In genomic region chr7:6446977-6447588, GRCh38 we compare ENCODE assay signal across 8 cellular contexts. TPM values are rescaled to one million over a fixed set of nuclear protein-coding genes. Genes with fewer than 3 reads are reported as not detected.
DNase-seq lines count a peak whose midpoint lies in the region; ATAC-seq and TF ChIP-seq lines count a peak whose summit lies in the region.

No MANE protein-coding gene starts in this region.

- POLR2A ChIA-PET in naive thymus-derived CD4-positive, alpha-beta T cell (lab: Charles Lee): interaction anchor here (0.8 to 4.4 kb wide), 7 partner anchors 9 to 632 kb away, joined by 3 to 46 read pairs (median 3); no protein-coding TSS in a partner anchor

- DNase-seq in Caki2 (ENCODE audit: low read depth) (peak; percentile 81), HS-27A (ENCODE audit: low read depth) (peak; percentile 79), NOMO-1 treated with dmso at 0.1 percent for 144 hours (lab: John Stamatoyannopoulos, UW; ENCODE audit: unreplicated experiment) (peak; percentile 79), fibroblast of mammary gland (ENCODE audit: low read depth) (peak; percentile 91), upper lobe of right lung (peak; percentile 82)
- peak; percentile 41 to 45 for DNase-seq in activated T-cell treated with anti-CD3 and anti-CD28 coated beads, Interleukin-2, amount 50 U/mL, for 72 hours
- peak in 8 of 9 donors; percentile 17 to 45 (median 27) for DNase-seq in naive thymus-derived CD4-positive, alpha-beta T cell

- no peaks in the 10 kb centered on the region for H3K27me3 Mint-ChIP-seq in activated T-cell treated with anti-CD3 and anti-CD28 coated beads, Interleukin-2, amount 50 U/mL, for 72 hours (ENCODE audit: low read depth)
- peaks cover 0 to 3% (median 0%) of the 10 kb centered on the region in 5 donors for H3K27me3 Mint-ChIP-seq in naive thymus-derived CD4-positive, alpha-beta T cell

- H3K4me3 Mint-ChIP-seq in activated T-cell treated with anti-CD3 and anti-CD28 coated beads, Interleukin-2, amount 50 U/mL, for 72 hours: peak overlapping the region; percentile 80 to 94
- peak overlapping the region; percentile 92 to 99 (median 96) for H3K4me3 Mint-ChIP-seq in naive thymus-derived CD4-positive, alpha-beta T cell

- H3K27ac ChIP-seq in naive thymus-derived CD4-positive, alpha-beta T cell (ENCODE audit: low read depth, low read length): peak overlapping the region; percentile 80
- peak overlapping the region; percentile 92 for H3K27ac ChIP-seq in upper lobe of right lung

- ATAC-seq in GM21390 (IDR thresholded peaks at IDR 0.05; ENCODE audit: unreplicated experiment) (peak; percentile 30), upper lobe of right lung (peak; percentile 68)
- ATAC-seq in activated T-cell treated with anti-CD3 and anti-CD28 coated beads, Interleukin-2, amount 50 U/mL, for 72 hours (replicated peaks in 1 of 2): peak; percentile 38 to 39
- peak; percentile 44 for ATAC-seq in naive thymus-derived CD4-positive, alpha-beta T cell

- in situ Hi-C loops in Caki2 (cut with HindIII; ENCODE audit: low pct_unique_long_range_greater_than_20kb, low sequenced_read_pairs): no loop called here

- H3K4me1 Mint-ChIP-seq in activated T-cell treated with anti-CD3 and anti-CD28 coated beads, Interleukin-2, amount 50 U/mL, for 72 hours (ENCODE audit: low read depth): peaks cover 45% of the 10 kb centered on the region
- peaks cover 32 to 56% (median 45%) of the 10 kb centered on the region in 7 donors for H3K4me1 Mint-ChIP-seq in naive thymus-derived CD4-positive, alpha-beta T cell

- no peak for TF ChIP-seq CTCF in fibroblast of mammary gland (conservative IDR thresholded peaks at IDR 0.05; ENCODE audit: control insufficient read depth, insufficient read depth, low read depth, low read length)
- no peak for TF ChIP-seq CTCF in upper lobe of right lung (IDR thresholded peaks at IDR 0.05)

- CTCF ChIA-PET in naive thymus-derived CD4-positive, alpha-beta T cell (lab: Charles Lee): interaction anchor here (2.3 kb wide), 1 partner anchor 10 kb away, joined by 12 read pairs; no protein-coding TSS in a partner anchor

- peaks cover 0 to 33% (median 4%) of the 10 kb centered on the region in 3 experiments for H3K36me3 ChIP-seq in naive thymus-derived CD4-positive, alpha-beta T cell (ENCODE audit: control insufficient read depth in 2 of 3, insufficient read depth in 3 of 3, low read length in 3 of 3)
- peaks cover 33% of the 10 kb centered on the region for H3K36me3 ChIP-seq in upper lobe of right lung

- H3K4me3 ChIP-seq in fibroblast of mammary gland (ENCODE audit: control insufficient read depth, low read depth, low read length) (peak overlapping the region; percentile 94), upper lobe of right lung (peak overlapping the region; percentile 95)
- H3K4me3 ChIP-seq in naive thymus-derived CD4-positive, alpha-beta T cell (ENCODE audit: low read length): peak overlapping the region; percentile 87

- intact Hi-C loops in naive thymus-derived CD4-positive, alpha-beta T cell (cut with micrococcal nuclease): loop anchor here (1.0 to 5.0 kb wide), 3 partner anchors 12 to 735 kb away; partner anchors contain the start of genes C1GALT1 (in 1 of the 2) and ZDHHC4 (in 1 of the 2)
- intact Hi-C loops in upper lobe of right lung (cut with DNase I): no loop called here

- H3K9me3 Mint-ChIP-seq in activated T-cell treated with anti-CD3 and anti-CD28 coated beads, Interleukin-2, amount 50 U/mL, for 72 hours: no peaks in the 10 kb centered on the region
- H3K9me3 Mint-ChIP-seq in naive thymus-derived CD4-positive, alpha-beta T cell: peaks cover 0 to 6% (median 0%) of the 10 kb centered on the region in 11 donors

- peak overlapping the region; percentile 99 for H3K27ac Mint-ChIP-seq in activated T-cell treated with anti-CD3 and anti-CD28 coated beads, Interleukin-2, amount 50 U/mL, for 72 hours
- H3K27ac Mint-ChIP-seq in naive thymus-derived CD4-positive, alpha-beta T cell: peak overlapping the region; percentile 95 to 98 (median 95)

- peaks cover 8 to 16% of the 10 kb centered on the region in 2 donors for H3K4me1 ChIP-seq in naive thymus-derived CD4-positive, alpha-beta T cell (ENCODE audit: control insufficient read depth in 2 of 2, insufficient read depth in 2 of 2, low read length in 2 of 2)
- H3K4me1 ChIP-seq in upper lobe of right lung: peaks cover 18% of the 10 kb centered on the region

- H3K36me3 Mint-ChIP-seq in activated T-cell treated with anti-CD3 and anti-CD28 coated beads, Interleukin-2, amount 50 U/mL, for 72 hours (ENCODE audit: insufficient read depth in 2 of 2): peaks cover 5 to 21% of the 10 kb centered on the region in 2 donors
- peaks cover 5 to 24% (median 21%) of the 10 kb centered on the region in 5 donors for H3K36me3 Mint-ChIP-seq in naive thymus-derived CD4-positive, alpha-beta T cell

- H3K27me3 ChIP-seq in naive thymus-derived CD4-positive, alpha-beta T cell (ENCODE audit: control insufficient read depth in 2 of 2, insufficient read depth in 2 of 2, low read length in 2 of 2): no peaks in the 10 kb centered on the region
- H3K27me3 ChIP-seq in upper lobe of right lung: no peaks in the 10 kb centered on the region

- no peaks in the 10 kb centered on the region for H3K9me3 ChIP-seq in naive thymus-derived CD4-positive, alpha-beta T cell (ENCODE audit: control insufficient read depth in 2 of 3, low read length in 3 of 3)
- H3K9me3 ChIP-seq in upper lobe of right lung: no peaks in the 10 kb centered on the region

RNA-seq across cellular contexts. Expression of gene DAGLB, which starts 0.7 kb away (rescaled TPM):
- total RNA-seq in Caki2 (2014; rRNA removed; shearing (Covaris generic); ENCODE audit: low replicate concordance): 9.1 and 15.0 TPM in 2 replicates
- 10 to 100 TPM; 12.9 to 17.9 TPM for total RNA-seq in activated T-cell treated with anti-CD3 and anti-CD28 coated beads, Interleukin-2, amount 50 U/mL, for 72 hours
- total RNA-seq in naive thymus-derived CD4-positive, alpha-beta T cell: 10 to 100 TPM; 20.6 to 44.3 (median 39.8) TPM
- polyA plus RNA-seq in naive thymus-derived CD4-positive, alpha-beta T cell: 10 to 100 TPM; 10.5 to 21.8 TPM
- 34.7 TPM for total RNA-seq in upper lobe of right lung

RNA-seq across cellular contexts. Expression of gene KDELR2, which starts 36.9 kb away (rescaled TPM):
- 230 and 259 TPM in 2 replicates for total RNA-seq in Caki2 (2014; rRNA removed; shearing (Covaris generic); ENCODE audit: low replicate concordance)
- total RNA-seq in activated T-cell treated with anti-CD3 and anti-CD28 coated beads, Interleukin-2, amount 50 U/mL, for 72 hours: 10 to 100 TPM; 64.9 to 88.0 TPM
- total RNA-seq in naive thymus-derived CD4-positive, alpha-beta T cell: 10 to 100 TPM; 28.1 to 60.9 (median 36.8) TPM
- 10 to 100 TPM; 36.3 to 43.7 TPM for polyA plus RNA-seq in naive thymus-derived CD4-positive, alpha-beta T cell
- 116 TPM for total RNA-seq in upper lobe of right lung

Comparison
In these comparisons a context has a peak if more than half of its experiments do, and no peak if none do; other contexts are left out.
1. Peak in every context shown above with its lines: DNase-seq, ATAC-seq, H3K4me3 ChIP-seq and H3K27ac ChIP-seq.
2. DNase-seq: peak in every context shown above with its lines; median percentile 91 in fibroblast of mammary gland; 82 in upper lobe of right lung; 81 in Caki2; 79 in HS-27A; 79 in NOMO-1 treated with dmso at 0.1 percent for 144 hours; 43 in activated T-cell treated with anti-CD3 and anti-CD28 coated beads, Interleukin-2, amount 50 U/mL, for 72 hours; 27 in naive thymus-derived CD4-positive, alpha-beta T cell.